ENCODE assay signal across 11 cellular contexts in the genomic region with DNA sequence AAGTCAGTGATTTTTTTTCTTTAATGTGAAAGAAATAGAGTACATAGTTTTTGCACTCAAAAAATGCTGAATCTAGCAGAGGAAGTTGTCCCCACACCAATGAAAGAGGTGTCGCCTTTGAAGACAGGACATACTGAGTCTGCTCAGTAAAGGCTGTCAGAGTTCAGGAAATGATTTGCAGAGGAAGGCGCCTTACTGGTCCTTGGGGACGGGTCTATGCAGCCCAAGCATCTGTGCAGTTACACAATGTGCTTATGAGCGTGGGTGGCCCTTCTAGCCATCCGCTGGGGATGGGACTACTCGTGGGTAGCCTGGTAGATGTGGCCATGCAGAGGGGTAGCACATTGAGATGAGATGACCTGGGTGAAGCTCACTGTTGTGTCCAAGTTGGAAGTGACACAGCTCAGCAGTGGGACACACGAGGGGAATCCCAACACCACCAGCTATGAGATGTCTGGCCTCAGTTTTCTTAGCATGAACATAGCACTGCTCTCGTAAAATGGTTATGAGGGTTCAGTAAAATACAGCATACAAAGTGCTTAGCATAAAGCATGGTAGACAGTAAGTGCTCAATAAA.
DNase-seq lines count a peak whose midpoint lies in the region; ATAC-seq, FAIRE-seq and TF ChIP-seq lines count a peak whose summit lies in the region.
"Had no signal": no experiment of that assay in that cellular context is flagged by ENCODE, and none has a peak within 500 bp of the region (broad histone marks: within the 10 kb centered on the region; RNA-seq: fewer than 3 reads in every experiment).

No MANE protein-coding gene starts in this region.

- no peak for TF ChIP-seq CTCF in C4-2B (conservative IDR thresholded peaks at IDR 0.05)

- peaks cover 37% of the 10 kb centered on the region for H3K4me1 Mint-ChIP-seq in T-helper 1 cell treated with Interleukin-12 subunit alpha and Interleukin-12 subunit beta and Interleukin-4 antibody, amounts not matched to agents 30 μg/mL and 1 μg/mL, for 36 hours (ENCODE audit: low read depth)
- H3K4me1 Mint-ChIP-seq in central memory CD8-positive, alpha-beta T cell, result peaks cover 20% of the 10 kb centered on the region

- peak overlapping the region; percentile 78 for H3K27ac Mint-ChIP-seq in T-helper 1 cell treated with Interleukin-12 subunit alpha and Interleukin-12 subunit beta and Interleukin-4 antibody, amounts not matched to agents 30 μg/mL and 1 μg/mL, for 36 hours
- H3K27ac Mint-ChIP-seq in central memory CD8-positive, alpha-beta T cell (ENCODE audit: low read depth), result peak overlapping the region; percentile 63

- DNase-seq in GM12891 (ENCODE audit: insufficient read length, low spot score) (no peak), AG20443 (ENCODE audit: low spot score) (no peak), NOMO-1 (lab: John Stamatoyannopoulos, UW; ENCODE audit: unreplicated experiment in 2 of 2) (no peak), NCI-H524 treated with DMSO at 0.1 percent for 48 hours (lab: John Stamatoyannopoulos, UW) (no peak)
- no peak for DNase-seq in central memory CD8-positive, alpha-beta T cell (ENCODE audit: low spot score in 2 of 2)
- DNase-seq: BE2C, mammary epithelial cell had no signal

- H3K4me3 Mint-ChIP-seq in T-helper 1 cell treated with Interleukin-12 subunit alpha and Interleukin-12 subunit beta and Interleukin-4 antibody, amounts not matched to agents 30 μg/mL and 1 μg/mL, for 36 hours, result peak overlapping the region; percentile 12
- H3K4me3 Mint-ChIP-seq in central memory CD8-positive, alpha-beta T cell, result peak overlapping the region; percentile 44

- no peak for TF ChIP-seq POLR2A in GM12891 (IDR thresholded peaks at IDR 0.05; ENCODE audit: low read depth, low read length)

- H3K9me3 Mint-ChIP-seq in T-helper 1 cell treated with Interleukin-12 subunit alpha and Interleukin-12 subunit beta and Interleukin-4 antibody, amounts not matched to agents 30 μg/mL and 1 μg/mL, for 36 hours, result peaks cover 17% of the 10 kb centered on the region
- H3K9me3 Mint-ChIP-seq in central memory CD8-positive, alpha-beta T cell, result no peaks in the 10 kb centered on the region

- peak overlapping the region; percentile 49 for H3K27ac ChIP-seq in C4-2B

- FAIRE-seq in GM12891 (lab: Jason Lieb, UNC), result peak; percentile 54

- peaks cover 14% of the 10 kb centered on the region for H3K27me3 Mint-ChIP-seq in T-helper 1 cell treated with Interleukin-12 subunit alpha and Interleukin-12 subunit beta and Interleukin-4 antibody, amounts not matched to agents 30 μg/mL and 1 μg/mL, for 36 hours (ENCODE audit: low read depth)
- H3K27me3 Mint-ChIP-seq in central memory CD8-positive, alpha-beta T cell, result peaks cover under 1% of the 10 kb centered on the region

- peaks cover 27% of the 10 kb centered on the region for H3K36me3 Mint-ChIP-seq in T-helper 1 cell treated with Interleukin-12 subunit alpha and Interleukin-12 subunit beta and Interleukin-4 antibody, amounts not matched to agents 30 μg/mL and 1 μg/mL, for 36 hours (ENCODE audit: low read depth)
- no peaks in the 10 kb centered on the region for H3K36me3 Mint-ChIP-seq in central memory CD8-positive, alpha-beta T cell (ENCODE audit: insufficient read depth)

- ATAC-seq in central memory CD8-positive, alpha-beta T cell (replicated peaks; ENCODE audit: extremely low read depth, poor library complexity, severe bottlenecking), result peak; percentile 88
- no peak for ATAC-seq in esophagus mucosa
- ATAC-seq: Panc1 had no signal

TF ChIP-seq in GM12891, 5 proteins besides CTCF, POLR2A, EP300 and RAD21:
- TF ChIP-seq PAX5 (IDR thresholded peaks at IDR 0.05; ENCODE audit: insufficient read depth, low read length, severe bottlenecking), result no peak
- TF ChIP-seq POLR2AphosphoS5 (IDR thresholded peaks at IDR 0.05; ENCODE audit: low read depth, low read length), result no peak
- no peak for TF ChIP-seq SPI1 (IDR thresholded peaks at IDR 0.05; ENCODE audit: low read depth, low read length)
- no peak for TF ChIP-seq POU2F2 (IDR thresholded peaks at IDR 0.05; ENCODE audit: low read depth, low read length)
- TF ChIP-seq TAF1 (IDR thresholded peaks at IDR 0.05; ENCODE audit: low read depth, low read length), result no peak
